ENCODE assay signal across 16 cellular contexts in genomic region chr18:13394794-13395193, GRCh38.
DNase-seq lines count a peak whose midpoint lies in the region; ATAC-seq and TF ChIP-seq lines count a peak whose summit lies in the region.
"Had no signal": no experiment of that assay in that cellular context is flagged by ENCODE, and none has a peak within 500 bp of the region (broad histone marks: within the 10 kb centered on the region; RNA-seq: fewer than 3 reads in every experiment).

No MANE protein-coding gene starts in this region.

- no peaks in the 10 kb centered on the region for H3K4me1 ChIP-seq in mucosa of descending colon (ENCODE audit: low read depth)
- H3K4me1 ChIP-seq: SJSA1 had no signal

- DNase-seq in DMS79 (lab: John Stamatoyannopoulos, UW) (peak; percentile 53), NCI-H187 (lab: John Stamatoyannopoulos, UW) (peak; percentile 50 to 71), SK-MEL-5 (ENCODE audit: low read depth, low spot score) (peak; percentile 67), mucosa of descending colon (no peak), GM20000 (ENCODE audit: low spot score) (no peak)
- DNase-seq: activated CD4-positive, alpha-beta memory T cell treated with anti-CD3 and anti-CD28 coated beads for 36 hours; DMS 273 treated with DMSO at 0.1 percent for 48 hours; effector memory CD4-positive, alpha-beta T cell; HCEC 1CT; NCI-H1694 treated with DMSO at 0.1 percent for 48 hours; occipital lobe; sigmoid colon had no signal

- no peaks in the 10 kb centered on the region for H3K9me3 ChIP-seq in mucosa of descending colon
- H3K9me3 ChIP-seq: sigmoid colon, SJSA1, suprapubic skin had no signal

- ATAC-seq in mucosa of descending colon: peak; percentile 86
- ATAC-seq in GM21529 (IDR thresholded peaks at IDR 0.05; ENCODE audit: unreplicated experiment): no peak
- ATAC-seq in HG02571 (IDR thresholded peaks at IDR 0.05; ENCODE audit: unreplicated experiment): no peak

- in situ Hi-C loops in SK-MEL-5 (cut with HindIII; ENCODE audit: low pct_unique_long_range_greater_than_20kb, low sequenced_read_pairs): no loop called here

- no peak overlapping the region for H3K4me3 ChIP-seq in mucosa of descending colon
- H3K4me3 ChIP-seq: sigmoid colon, SJSA1, suprapubic skin had no signal

- TF ChIP-seq CTCF in mucosa of descending colon (IDR thresholded peaks at IDR 0.05): no peak
- TF ChIP-seq CTCF in GM20000 (IDR thresholded peaks at IDR 0.05; ENCODE audit: extremely low read depth, missing control alignments): no peak

- H3K36me3 ChIP-seq in mucosa of descending colon (ENCODE audit: low read depth): no peaks in the 10 kb centered on the region
- H3K36me3 ChIP-seq: sigmoid colon, SJSA1, suprapubic skin had no signal

- intact Hi-C loops in mucosa of descending colon (cut with DNase I, micrococcal nuclease): no loop called here

Comparison
In these comparisons a context has a peak if more than half of its experiments do, and no peak if none do; other contexts are left out.
1. DNase-seq: peak in DMS79 (single experiment), NCI-H187 (2 of 2) and SK-MEL-5 (single experiment); none in mucosa of descending colon (0 of 3) and GM20000 (single experiment).